ENCODE assay signal across 8 cellular contexts in the genomic region with DNA sequence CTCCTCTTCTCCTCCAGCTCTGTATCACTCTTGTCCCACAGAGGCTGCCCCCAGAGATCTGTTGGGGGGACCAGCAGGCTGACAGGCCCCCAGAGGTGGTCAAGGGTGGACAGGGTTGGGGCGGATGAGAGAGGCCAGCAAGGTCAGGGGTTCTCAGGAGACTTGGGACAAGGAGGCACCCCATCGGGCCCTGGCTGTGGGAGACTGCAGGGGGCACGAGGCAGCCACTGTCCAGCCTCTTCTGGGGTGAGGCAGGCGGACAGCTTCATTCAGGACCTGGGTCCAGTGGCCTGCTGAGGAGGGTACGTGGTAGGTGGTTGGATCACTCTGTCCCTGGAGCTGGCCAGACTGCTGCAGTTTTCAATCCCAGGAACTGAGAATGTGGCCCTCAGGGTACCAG. TPM values are rescaled to one million over a fixed set of nuclear protein-coding genes. Genes with fewer than 3 reads are reported as not detected.
"Had no signal": no experiment of that assay in that cellular context is flagged by ENCODE, and none has a peak within 500 bp of the region (broad histone marks: within the 10 kb centered on the region; RNA-seq: fewer than 3 reads in every experiment).

No MANE protein-coding gene starts in this region.

- FAIRE-seq: G401.6, GM12878, GM12892, GM18507, GM19239 had no signal

- H3K4me3 ChIP-seq: GM12878 had no signal

- ATAC-seq: GM12878 had no signal

- DNase-seq: GDM1, GF-D8 had no signal

RNA-seq across cellular contexts. Expression of a gene that starts 2.8 kb away (rescaled TPM):
- total RNA-seq: GM12878 had no signal
- polyA plus RNA-seq: GM12878 had no signal

RNA-seq across cellular contexts. Expression of a gene that starts 24.6 kb away (rescaled TPM):
- total RNA-seq: G401, GM12878 had no signal
- polyA plus RNA-seq: GM12878 had no signal
